Comparison of ENCODE assay signal across 1 cellular context in the genomic region with DNA sequence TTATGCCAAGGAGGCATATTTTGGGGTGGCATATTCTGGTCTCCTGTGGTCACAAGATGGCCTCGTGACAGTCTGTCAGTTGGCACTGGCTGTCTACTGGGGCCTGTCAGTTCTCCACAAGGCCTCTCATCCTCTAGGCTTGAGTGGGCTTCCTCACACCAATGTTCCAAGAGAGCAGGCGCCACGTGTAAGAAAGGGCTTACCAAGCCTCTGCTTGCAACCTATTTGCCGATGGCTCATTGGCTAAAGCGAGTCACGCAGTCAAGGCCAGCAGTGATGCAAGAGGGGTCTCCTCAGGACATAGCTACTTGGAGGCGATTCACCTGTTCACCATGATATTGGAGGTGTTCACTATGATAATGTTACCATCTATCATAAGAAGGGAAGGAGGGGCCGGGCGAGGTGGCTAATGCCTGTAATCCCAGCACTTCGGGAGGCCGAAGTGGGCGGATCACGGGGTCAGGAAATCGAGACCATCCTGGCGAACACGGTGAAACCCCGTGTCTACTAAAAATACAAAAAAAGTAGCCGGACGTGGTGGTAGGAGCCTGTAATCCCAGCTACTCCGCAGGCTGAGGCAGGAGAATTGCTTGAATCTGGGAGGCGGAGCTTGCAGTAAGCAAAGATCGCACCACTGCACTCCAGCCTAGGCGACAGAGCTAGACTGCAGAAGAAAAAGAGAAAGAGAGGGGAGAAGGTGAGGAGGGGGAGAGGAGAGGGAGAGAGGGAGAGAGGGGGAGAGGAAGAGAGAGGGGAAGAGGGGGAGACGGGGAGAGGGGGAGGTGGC.
TF ChIP-seq lines count a peak whose summit lies in the region.

No MANE protein-coding gene starts in this region.

TF ChIP-seq in GM23338, 12 proteins besides CTCF, POLR2A, EP300 and RAD21 (continued from another document):
- TF ChIP-seq, protein P1, sequence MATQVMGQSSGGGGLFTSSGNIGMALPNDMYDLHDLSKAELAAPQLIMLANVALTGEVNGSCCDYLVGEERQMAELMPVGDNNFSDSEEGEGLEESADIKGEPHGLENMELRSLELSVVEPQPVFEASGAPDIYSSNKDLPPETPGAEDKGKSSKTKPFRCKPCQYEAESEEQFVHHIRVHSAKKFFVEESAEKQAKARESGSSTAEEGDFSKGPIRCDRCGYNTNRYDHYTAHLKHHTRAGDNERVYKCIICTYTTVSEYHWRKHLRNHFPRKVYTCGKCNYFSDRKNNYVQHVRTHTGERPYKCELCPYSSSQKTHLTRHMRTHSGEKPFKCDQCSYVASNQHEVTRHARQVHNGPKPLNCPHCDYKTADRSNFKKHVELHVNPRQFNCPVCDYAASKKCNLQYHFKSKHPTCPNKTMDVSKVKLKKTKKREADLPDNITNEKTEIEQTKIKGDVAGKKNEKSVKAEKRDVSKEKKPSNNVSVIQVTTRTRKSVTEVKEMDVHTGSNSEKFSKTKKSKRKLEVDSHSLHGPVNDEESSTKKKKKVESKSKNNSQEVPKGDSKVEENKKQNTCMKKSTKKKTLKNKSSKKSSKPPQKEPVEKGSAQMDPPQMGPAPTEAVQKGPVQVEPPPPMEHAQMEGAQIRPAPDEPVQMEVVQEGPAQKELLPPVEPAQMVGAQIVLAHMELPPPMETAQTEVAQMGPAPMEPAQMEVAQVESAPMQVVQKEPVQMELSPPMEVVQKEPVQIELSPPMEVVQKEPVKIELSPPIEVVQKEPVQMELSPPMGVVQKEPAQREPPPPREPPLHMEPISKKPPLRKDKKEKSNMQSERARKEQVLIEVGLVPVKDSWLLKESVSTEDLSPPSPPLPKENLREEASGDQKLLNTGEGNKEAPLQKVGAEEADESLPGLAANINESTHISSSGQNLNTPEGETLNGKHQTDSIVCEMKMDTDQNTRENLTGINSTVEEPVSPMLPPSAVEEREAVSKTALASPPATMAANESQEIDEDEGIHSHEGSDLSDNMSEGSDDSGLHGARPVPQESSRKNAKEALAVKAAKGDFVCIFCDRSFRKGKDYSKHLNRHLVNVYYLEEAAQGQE (IDR thresholded peaks at IDR 0.05; ENCODE audit: unreplicated experiment) = no peak
- no peak for TF ChIP-seq POLR2AphosphoS5 (IDR thresholded peaks at IDR 0.05; ENCODE audit: low read depth)
- no peak for TF ChIP-seq EZH2phosphoT487 (IDR thresholded peaks at IDR 0.05; ENCODE audit: unreplicated experiment)
- no peak for TF ChIP-seq EZH2 (IDR thresholded peaks at IDR 0.05; ENCODE audit: low read depth, unreplicated experiment)
TF ChIP-seq in GM23338: peak in this region for 0.
